13 cellular contexts compared by ENCODE assay signal in the genomic region with DNA sequence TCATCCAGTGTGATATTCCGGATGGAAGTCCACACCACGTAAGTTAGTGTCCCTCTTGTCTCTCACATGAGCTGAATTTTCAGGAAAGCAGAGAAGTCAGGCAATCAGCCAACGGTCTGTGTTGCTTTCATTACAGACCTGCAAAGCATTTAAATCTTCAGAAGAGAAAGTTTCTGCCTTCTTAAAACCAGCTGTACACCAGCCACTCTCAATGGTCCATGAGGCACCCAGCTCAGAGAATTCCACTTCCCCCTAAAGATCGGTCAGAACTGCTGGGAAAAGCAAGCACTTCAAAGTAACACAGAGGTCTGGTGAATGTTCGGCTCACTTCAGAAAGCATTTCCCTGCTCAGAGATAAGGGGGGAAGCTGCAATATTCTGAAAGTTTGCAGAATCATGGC.
A peak's percentile ranks its signal among the peaks of the same experiment; 100 is the strongest.
DNase-seq lines count a peak whose midpoint lies in the region; TF ChIP-seq lines count a peak whose summit lies in the region.
"Had no signal": no experiment of that assay in that cellular context is flagged by ENCODE, and none has a peak within 500 bp of the region (broad histone marks: within the 10 kb centered on the region; RNA-seq: fewer than 3 reads in every experiment).

No MANE protein-coding gene starts in this region.

- H3K4me3 Mint-ChIP-seq in nephron: no peak overlapping the region
- no peak overlapping the region for H3K4me3 Mint-ChIP-seq in T-helper 2 cell treated with Interferon-gamma antibody and Interleukin-4, amounts not matched to agents 5 μg/mL and 100 μg/mL, for 36 hours

- no peaks in the 10 kb centered on the region for H3K9me3 ChIP-seq in BE2C

- H3K27me3 ChIP-seq in ACC112 (ENCODE audit: insufficient read depth, low read length) (no peaks in the 10 kb centered on the region), BE2C (no peaks in the 10 kb centered on the region)

- DNase-seq in UCSD-AML1 (lab: John Stamatoyannopoulos, UW; ENCODE audit: unreplicated experiment) (peak; percentile 4), fibroblast of peridontal ligament (ENCODE audit: extremely low read depth) (peak; percentile 28), DMS79 (lab: John Stamatoyannopoulos, UW) (no peak), DMS53 treated with DMSO at 0.1 percent for 48 hours (lab: John Stamatoyannopoulos, UW; ENCODE audit: unreplicated experiment) (no peak), BE2C (no peak)
- DNase-seq in T-helper 2 cell treated with Interferon-gamma antibody and Interleukin-4, amounts not matched to agents 5 μg/mL and 100 μg/mL, for 36 hours (ENCODE audit: low spot score): no peak
- DNase-seq: anterior cingulate cortex, kidney glomerular epithelial cell, NCI-H2029 treated with DMSO at 0.1 percent for 48 hours, NCI-H69, T1000 had no signal

- H3K9me3 Mint-ChIP-seq in nephron: no peaks in the 10 kb centered on the region
- peaks cover 15% of the 10 kb centered on the region for H3K9me3 Mint-ChIP-seq in T-helper 2 cell treated with Interferon-gamma antibody and Interleukin-4, amounts not matched to agents 5 μg/mL and 100 μg/mL, for 36 hours

- no peaks in the 10 kb centered on the region for H3K79me2 ChIP-seq in ACC112 (ENCODE audit: control insufficient read depth, insufficient read depth, low read length, unreplicated experiment)

- H3K4me1 ChIP-seq in ACC112 (ENCODE audit: control insufficient read depth, insufficient read depth, low read length, unreplicated experiment) (peaks cover 51% of the 10 kb centered on the region), BE2C (no peaks in the 10 kb centered on the region)

- H3K36me3 ChIP-seq in ACC112 (ENCODE audit: insufficient read depth, low read length) (no peaks in the 10 kb centered on the region), BE2C (no peaks in the 10 kb centered on the region)

- peak overlapping the region; percentile 70 for H2AFZ ChIP-seq in ACC112 (ENCODE audit: low read length, unreplicated experiment)

- H3K27ac ChIP-seq in ACC112 (ENCODE audit: low read depth, low read length): peak overlapping the region; percentile 87

- TF ChIP-seq CTCF in nephron (IDR thresholded peaks at IDR 0.05; ENCODE audit: unreplicated experiment in 3 of 3) (no peak), BE2C (IDR thresholded peaks at IDR 0.05; ENCODE audit: low read depth, low read length) (no peak)

- H3K4me1 Mint-ChIP-seq in nephron: peaks cover 44% of the 10 kb centered on the region
- H3K4me1 Mint-ChIP-seq in T-helper 2 cell treated with Interferon-gamma antibody and Interleukin-4, amounts not matched to agents 5 μg/mL and 100 μg/mL, for 36 hours (ENCODE audit: low read depth): no peaks in the 10 kb centered on the region

- H3K27ac Mint-ChIP-seq in nephron: peak overlapping the region; percentile 32 to 54 (median 33)
- H3K27ac Mint-ChIP-seq in T-helper 2 cell treated with Interferon-gamma antibody and Interleukin-4, amounts not matched to agents 5 μg/mL and 100 μg/mL, for 36 hours: no peak overlapping the region

- H3K27me3 Mint-ChIP-seq in nephron (ENCODE audit: low read depth): no peaks in the 10 kb centered on the region
- H3K27me3 Mint-ChIP-seq in T-helper 2 cell treated with Interferon-gamma antibody and Interleukin-4, amounts not matched to agents 5 μg/mL and 100 μg/mL, for 36 hours (ENCODE audit: low read depth): no peaks in the 10 kb centered on the region

- H3K36me3 Mint-ChIP-seq in nephron (ENCODE audit: low read depth): no peaks in the 10 kb centered on the region
- H3K36me3 Mint-ChIP-seq in T-helper 2 cell treated with Interferon-gamma antibody and Interleukin-4, amounts not matched to agents 5 μg/mL and 100 μg/mL, for 36 hours (ENCODE audit: low read depth): no peaks in the 10 kb centered on the region

- H3K4me3 ChIP-seq in ACC112 (ENCODE audit: low read depth, low read length) (peak overlapping the region; percentile 61), BE2C (ENCODE audit: low read depth, low read length) (no peak overlapping the region)

Comparison
In these comparisons a context has a peak if more than half of its experiments do, and no peak if none do; other contexts are left out.
1. DNase-seq: peak in UCSD-AML1 (single experiment) and fibroblast of peridontal ligament (single experiment); none in T-helper 2 cell treated with Interferon-gamma antibody and Interleukin-4, amounts not matched to agents 5 μg/mL and 100 μg/mL, for 36 hours (single experiment), DMS79 (single experiment), DMS53 treated with DMSO at 0.1 percent for 48 hours (single experiment) and BE2C (single experiment).